23 cellular contexts compared by ENCODE assay signal in genomic region chr3:192905980-192906678, GRCh38. TPM values are rescaled to one million over a fixed set of nuclear protein-coding genes. Genes with fewer than 3 reads are reported as not detected.
DNase-seq lines count a peak whose midpoint lies in the region; ATAC-seq, FAIRE-seq and TF ChIP-seq lines count a peak whose summit lies in the region.
"Had no signal": no experiment of that assay in that cellular context is flagged by ENCODE, and none has a peak within 500 bp of the region (broad histone marks: within the 10 kb centered on the region; RNA-seq: fewer than 3 reads in every experiment).

No MANE protein-coding gene starts in this region.

- peaks cover 5% of the 10 kb centered on the region for H3K36me3 Mint-ChIP-seq in type B pancreatic cell
- H3K36me3 Mint-ChIP-seq: CD8-positive, alpha-beta T cell had no signal

- peaks cover 8 to 9% of the 10 kb centered on the region in 2 experiments; a peak in 2 of 4 replicates for H3K9me3 ChIP-seq in H1 (ENCODE audit: insufficient read depth in 2 of 2, low read depth in 1 of 2, low read length in 1 of 2)
- H3K9me3 ChIP-seq: breast epithelium, esophagus muscularis mucosa, tibial artery had no signal

- H2BK20ac ChIP-seq in H1 (ENCODE audit: low read length): no peak overlapping the region

- H3K27ac ChIP-seq in H1 (ENCODE audit: low read depth, low read length): no peak overlapping the region
- H3K27ac ChIP-seq: coronary artery, esophagus muscularis mucosa, tibial artery, VCaP had no signal

- ATAC-seq in stimulated activated naive CD8-positive, alpha-beta T cell treated with anti-CD3 and anti-CD28 coated beads, Interleukin-15, amount 100 ng/mL, for 72 hours: no peak
- no peak for ATAC-seq in stimulated activated naive CD8-positive, alpha-beta T cell treated with anti-CD3 and anti-CD28 coated beads, Interleukin-15, Interleukin-2, amounts not matched to agents 100 U/mL and 50 U/mL, for 24 hours
- no peak for ATAC-seq in activated CD4-positive, CD25-positive, alpha-beta regulatory T cell treated with anti-CD3 and anti-CD28 coated beads, Interleukin-2, amount 50 U/mL, for 24 hours
- ATAC-seq in GM21367 (IDR thresholded peaks at IDR 0.05; ENCODE audit: unreplicated experiment): no peak
- ATAC-seq: CD8-positive, alpha-beta T cell had no signal

- no peak overlapping the region for H2BK5ac ChIP-seq in H1 (ENCODE audit: low read depth, low read length)

- no peak overlapping the region for H3K4me3 ChIP-seq in H1 (ENCODE audit: extremely low read depth in 1 of 4, insufficient read depth in 2 of 4, low read depth in 3 of 4, low read length in 4 of 4)
- H3K4me3 ChIP-seq: breast epithelium, coronary artery, esophagus muscularis mucosa, lung, tibial artery had no signal

- no peak overlapping the region for H2AFZ ChIP-seq in H1 (ENCODE audit: low read length)

- H3K9me3 Mint-ChIP-seq in stimulated activated naive CD8-positive, alpha-beta T cell treated with anti-CD3 and anti-CD28 coated beads, Interleukin-15, amount 100 ng/mL, for 72 hours: no peaks in the 10 kb centered on the region
- H3K9me3 Mint-ChIP-seq in type B pancreatic cell: peaks cover 7% of the 10 kb centered on the region
- H3K9me3 Mint-ChIP-seq: CD8-positive, alpha-beta T cell; stimulated activated naive CD8-positive, alpha-beta T cell treated with anti-CD3 and anti-CD28 coated beads, Interleukin-15, Interleukin-2, amounts not matched to agents 100 ng/mL and 50 ng/mL, for 24 hours had no signal

- H2AK5ac ChIP-seq in H1 (ENCODE audit: low read depth, low read length): no peak overlapping the region

- peaks cover 15 to 93% of the 10 kb centered on the region in 2 experiments for H3K79me2 ChIP-seq in H1 (ENCODE audit: control insufficient read depth in 1 of 2, insufficient read depth in 2 of 2, low read length in 2 of 2)

- H4K5ac ChIP-seq in H1 (ENCODE audit: insufficient read length, low read depth, low read length): no peak overlapping the region

- TF ChIP-seq POLR2A in H1 (IDR thresholded peaks at IDR 0.05; ENCODE audit: control extremely low read depth in 1 of 2, low read depth in 2 of 2, low read length in 2 of 2): no peak

- DNase-seq in stimulated activated naive CD8-positive, alpha-beta T cell treated with anti-CD3 and anti-CD28 coated beads, Interleukin-15, amount 100 ng/mL, for 72 hours: no peak
- DNase-seq in stimulated activated naive CD8-positive, alpha-beta T cell treated with anti-CD3 and anti-CD28 coated beads, Interleukin-15, Interleukin-2, amounts not matched to agents 100 U/mL and 50 U/mL, for 24 hours: no peak
- peak; percentile 65 for DNase-seq in SK-N-DZ (ENCODE audit: low spot score)
- no peak for DNase-seq in H1 (ENCODE audit: low read depth in 1 of 2, low spot score in 2 of 2)
- DNase-seq in type B pancreatic cell (ENCODE audit: extremely low spot score, unreplicated experiment): no peak
- DNase-seq in NCI-H2227 (lab: John Stamatoyannopoulos, UW; ENCODE audit: unreplicated experiment): no peak
- DNase-seq: CD8-positive, alpha-beta T cell; KG1; NCI-H1694 treated with DMSO at 0.1 percent for 48 hours; retina; Right ventricle myocardium superior; stimulated activated CD4-positive, alpha-beta T cell treated with anti-CD3 and anti-CD28 coated beads, Interleukin-4, amount 100 ng/mL, for 4 hours; tibial artery had no signal

- H3K27ac Mint-ChIP-seq in stimulated activated naive CD8-positive, alpha-beta T cell treated with anti-CD3 and anti-CD28 coated beads, Interleukin-15, amount 100 ng/mL, for 72 hours: peak overlapping the region; percentile 3 to 27
- peak overlapping the region; percentile 96 for H3K27ac Mint-ChIP-seq in type B pancreatic cell
- H3K27ac Mint-ChIP-seq: CD8-positive, alpha-beta T cell; stimulated activated naive CD8-positive, alpha-beta T cell treated with anti-CD3 and anti-CD28 coated beads, Interleukin-15, Interleukin-2, amounts not matched to agents 100 ng/mL and 50 ng/mL, for 24 hours had no signal

- 90% methylated on average over 3 of the region's 3 CpGs; no CpG with 5 or more reads in 1 of the 2 experiments for WGBS in H1 (ENCODE audit: extremely low coverage in 1 of 2, insufficient coverage in 1 of 2, insufficient read length in 1 of 2, insufficient replicate concordance in 2 of 2, low coverage in 1 of 2, low lambda C conversion rate in 2 of 2, missing lambda C conversion rate in 1 of 2), 2 experiments

- TF ChIP-seq CTCF in H1 (IDR thresholded peaks at IDR 0.05; ENCODE audit: control extremely low read depth in 1 of 3, insufficient read depth in 1 of 3, low read depth in 1 of 3, low read length in 3 of 3): no peak
- no peak for TF ChIP-seq CTCF in type B pancreatic cell (conservative IDR thresholded peaks at IDR 0.05)

- no peak overlapping the region for H3K4me2 ChIP-seq in H1 (ENCODE audit: insufficient read depth in 1 of 2, low read depth in 2 of 2, low read length in 2 of 2)

- H4K91ac ChIP-seq in H1 (replicated peaks; ENCODE audit: insufficient read length, low read length): no peak overlapping the region

- peaks cover 19% of the 10 kb centered on the region for H3K27me3 Mint-ChIP-seq in stimulated activated naive CD8-positive, alpha-beta T cell treated with anti-CD3 and anti-CD28 coated beads, Interleukin-15, amount 100 ng/mL, for 72 hours
- H3K27me3 Mint-ChIP-seq in type B pancreatic cell: no peaks in the 10 kb centered on the region
- H3K27me3 Mint-ChIP-seq: stimulated activated naive CD8-positive, alpha-beta T cell treated with anti-CD3 and anti-CD28 coated beads, Interleukin-15, Interleukin-2, amounts not matched to agents 100 ng/mL and 50 ng/mL, for 24 hours had no signal

- no peak overlapping the region for H3K4ac ChIP-seq in H1 (replicated peaks; ENCODE audit: insufficient read length, low read depth, low read length)

- no peak overlapping the region for H3K4me3 Mint-ChIP-seq in stimulated activated naive CD8-positive, alpha-beta T cell treated with anti-CD3 and anti-CD28 coated beads, Interleukin-15, amount 100 ng/mL, for 72 hours
- peak overlapping the region; percentile 27 for H3K4me3 Mint-ChIP-seq in type B pancreatic cell
- H3K4me3 Mint-ChIP-seq: CD8-positive, alpha-beta T cell; stimulated activated naive CD8-positive, alpha-beta T cell treated with anti-CD3 and anti-CD28 coated beads, Interleukin-15, Interleukin-2, amounts not matched to agents 100 ng/mL and 50 ng/mL, for 24 hours had no signal

- no peaks in the 10 kb centered on the region for H3K23me2 ChIP-seq in H1 (ENCODE audit: low read depth, low read length)

- H3K9ac ChIP-seq in H1 (replicated peaks in 1 of 4; ENCODE audit: extremely low read depth in 1 of 4, low read depth in 3 of 4, low read length in 3 of 4): no peak overlapping the region

- no peak overlapping the region for H4K8ac ChIP-seq in H1 (ENCODE audit: extremely low read depth, insufficient read depth, low read length)

- no peak for TF ChIP-seq EP300 in H1 (IDR thresholded peaks at IDR 0.05; ENCODE audit: borderline replicate concordance in 1 of 2, low read depth in 2 of 2, low read length in 2 of 2)

- H3K79me1 ChIP-seq in H1 (ENCODE audit: low read depth, low read length): peaks cover 11% of the 10 kb centered on the region; the same call in 1 of the 2 replicates

- H3K23ac ChIP-seq in H1 (ENCODE audit: insufficient read length): no peak overlapping the region

- H3K4me1 ChIP-seq in H1 (replicated peaks in 1 of 4; ENCODE audit: control insufficient read depth in 3 of 4, insufficient read depth in 4 of 4, low read length in 3 of 4): peaks cover 0 to under 1% (median 0%) of the 10 kb centered on the region in 4 experiments; a peak in 1 of 7 replicates
- H3K4me1 ChIP-seq: breast epithelium had no signal

- H3K18ac ChIP-seq in H1 (ENCODE audit: extremely low read depth, low read length): no peak overlapping the region

- H2BK12ac ChIP-seq in H1 (ENCODE audit: low read depth, low read length): no peak overlapping the region

- peaks cover 26% of the 10 kb centered on the region for H3K4me1 Mint-ChIP-seq in stimulated activated naive CD8-positive, alpha-beta T cell treated with anti-CD3 and anti-CD28 coated beads, Interleukin-15, amount 100 ng/mL, for 72 hours
- peaks cover 29% of the 10 kb centered on the region for H3K4me1 Mint-ChIP-seq in type B pancreatic cell (ENCODE audit: unreplicated experiment)

- 0 out of 8 replicates have a peak, but pooled peaks cover 0 to 5% (median 1%) of the 10 kb centered on the region in 4 experiments for H3K36me3 ChIP-seq in H1 (ENCODE audit: control insufficient read depth in 2 of 4, insufficient read depth in 4 of 4, low read length in 3 of 4)
- H3K36me3 ChIP-seq: breast epithelium, esophagus muscularis mucosa, tibial artery had no signal

- H2BK15ac ChIP-seq in H1 (ENCODE audit: low read length): no peak overlapping the region

- H4K20me1 ChIP-seq in H1 (replicated peaks in 1 of 2; ENCODE audit: control insufficient read depth in 1 of 2, insufficient read depth in 2 of 2, low read length in 2 of 2): peaks cover 0 to 2% of the 10 kb centered on the region in 2 experiments

- no peak overlapping the region for H3K14ac ChIP-seq in H1 (ENCODE audit: insufficient read length)

- no peak overlapping the region for H2BK120ac ChIP-seq in H1 (replicated peaks; ENCODE audit: low read depth, low read length)

- POLR2A ChIA-PET in H1 (lab: Charles Lee; ENCODE audit: partially characterized antibody): interaction anchor here (0.6 to 1.9 kb wide), 3 partner anchors 12 to 77 kb away, joined by 3 to 6 read pairs (median 5); partner anchors contain the start of gene MB21D2

- no peak for TF ChIP-seq RAD21 in H1 (IDR thresholded peaks at IDR 0.05 in 1 of 2, conservative IDR thresholded peaks at IDR 0.05 in 1 of 2; ENCODE audit: low read depth in 2 of 2, low read length in 2 of 2)

- no peak overlapping the region for H3K56ac ChIP-seq in H1 (replicated peaks; ENCODE audit: insufficient read length, low read depth, low read length)

- CTCF ChIA-PET in H1 (lab: Charles Lee; ENCODE audit: partially characterized antibody): interaction anchor here (1.6 kb wide), 1 partner anchor 9 kb away, joined by 3 read pairs; no protein-coding TSS in a partner anchor

- no peak for FAIRE-seq in H1 (lab: Jason Lieb, UNC)
- FAIRE-seq: frontal cortex, keratinocyte had no signal

- no peaks in the 10 kb centered on the region for H3K27me3 ChIP-seq in H1 (replicated peaks in 1 of 4; ENCODE audit: control insufficient read depth in 3 of 4, extremely low read depth in 1 of 4, insufficient read depth in 3 of 4, low read length in 3 of 4)
- H3K27me3 ChIP-seq: breast epithelium, esophagus muscularis mucosa, tibial artery had no signal

RNA-seq across cellular contexts. Expression of gene MB21D2, which starts 11.5 kb away (rescaled TPM):
- 2.0 and 2.7 TPM in 2 replicates for polyA plus RNA-seq in SK-N-DZ (2014; cell fraction: cytosol; rRNA removed)
- polyA plus RNA-seq in SK-N-DZ (2014; cell fraction: nucleus; rRNA removed): 0.33 and 1.7 TPM in 2 replicates
- 20.7 and 21.0 TPM in 2 replicates for total RNA-seq in H1 (2021; fragmentation: NEBNext Ultra II Directional; extraction: Animal tissue kit (Norgen Biotek cat#: 25700))
- polyA plus RNA-seq in H1 (2011; rRNA removed): 10.0 and 10.1 TPM in 2 replicates
- polyA plus RNA-seq in H1 (2011; cell fraction: cytosol; rRNA removed): 8.7 TPM
- 9.1 TPM for polyA plus RNA-seq in H1 (2011; cell fraction: nucleus; rRNA removed)
- 6.9 to 12.6 TPM (median 8.7 TPM) in 4 replicates for polyA plus RNA-seq in H1 (2012, experiment 1 of 2)
- 3.4 TPM for polyA plus RNA-seq in H1 (2012, experiment 2 of 2)
- 12.0 TPM for polyA plus RNA-seq in H1 (2013, experiment 1 of 2)
- 12.6 TPM for polyA plus RNA-seq in H1 (2013, experiment 2 of 2)
- polyA minus RNA-seq in H1 (2011; rRNA and poly(A)+ RNA removed): 23.3 and 27.7 TPM in 2 replicates
- polyA minus RNA-seq in H1 (2011; cell fraction: cytosol; rRNA and poly(A)+ RNA removed): 9.5 TPM
- 17.0 TPM for polyA minus RNA-seq in H1 (2011; cell fraction: nucleus; rRNA and poly(A)+ RNA removed)
- 14.1 and 23.1 TPM in 2 replicates for total RNA-seq in type B pancreatic cell (ENCODE audit: low replicate concordance)
